ENCODE assay signal across 1 cellular context in the genomic region with DNA sequence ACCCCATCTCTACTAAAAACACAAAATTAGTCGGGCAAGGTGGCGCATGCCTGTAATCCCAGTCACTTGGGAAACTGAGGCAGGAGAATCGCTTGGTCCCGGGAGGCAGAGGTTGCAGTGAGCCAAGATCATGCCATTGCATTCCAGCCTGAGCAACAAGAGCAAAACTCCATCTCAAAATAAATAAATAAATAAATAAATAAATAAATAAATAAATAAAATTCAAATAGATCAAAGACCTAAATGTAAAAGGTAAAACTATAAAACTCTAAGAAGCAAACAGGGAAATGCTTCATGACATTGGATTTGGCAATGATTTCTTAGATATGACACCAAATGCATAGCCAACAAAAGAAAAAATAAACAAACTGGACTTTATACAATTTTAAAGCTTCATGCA.
TF ChIP-seq lines count a peak whose summit lies in the region.

No MANE protein-coding gene starts in this region.

TF ChIP-seq in HEK293, 187 proteins besides CTCF, POLR2A, EP300 and RAD21 (continued from another document):
- TF ChIP-seq, protein P1, sequence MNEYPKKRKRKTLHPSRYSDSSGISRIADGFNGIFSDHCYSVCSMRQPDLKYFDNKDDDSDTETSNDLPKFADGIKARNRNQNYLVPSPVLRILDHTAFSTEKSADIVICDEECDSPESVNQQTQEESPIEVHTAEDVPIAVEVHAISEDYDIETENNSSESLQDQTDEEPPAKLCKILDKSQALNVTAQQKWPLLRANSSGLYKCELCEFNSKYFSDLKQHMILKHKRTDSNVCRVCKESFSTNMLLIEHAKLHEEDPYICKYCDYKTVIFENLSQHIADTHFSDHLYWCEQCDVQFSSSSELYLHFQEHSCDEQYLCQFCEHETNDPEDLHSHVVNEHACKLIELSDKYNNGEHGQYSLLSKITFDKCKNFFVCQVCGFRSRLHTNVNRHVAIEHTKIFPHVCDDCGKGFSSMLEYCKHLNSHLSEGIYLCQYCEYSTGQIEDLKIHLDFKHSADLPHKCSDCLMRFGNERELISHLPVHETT (tag by site-specific recombination; IDR thresholded peaks at IDR 0.05) = 0 out of 2 replicates have a peak, but pooled peaks have one; percentile 48
- peak; percentile 81 for TF ChIP-seq ZNF664 (tag by site-specific recombination; IDR thresholded peaks at IDR 0.05)
- peak; percentile 83 for TF ChIP-seq ZNF510 (tag by site-specific recombination; IDR thresholded peaks at IDR 0.05; ENCODE audit: insufficient replicate concordance)
- TF ChIP-seq, protein P2, sequence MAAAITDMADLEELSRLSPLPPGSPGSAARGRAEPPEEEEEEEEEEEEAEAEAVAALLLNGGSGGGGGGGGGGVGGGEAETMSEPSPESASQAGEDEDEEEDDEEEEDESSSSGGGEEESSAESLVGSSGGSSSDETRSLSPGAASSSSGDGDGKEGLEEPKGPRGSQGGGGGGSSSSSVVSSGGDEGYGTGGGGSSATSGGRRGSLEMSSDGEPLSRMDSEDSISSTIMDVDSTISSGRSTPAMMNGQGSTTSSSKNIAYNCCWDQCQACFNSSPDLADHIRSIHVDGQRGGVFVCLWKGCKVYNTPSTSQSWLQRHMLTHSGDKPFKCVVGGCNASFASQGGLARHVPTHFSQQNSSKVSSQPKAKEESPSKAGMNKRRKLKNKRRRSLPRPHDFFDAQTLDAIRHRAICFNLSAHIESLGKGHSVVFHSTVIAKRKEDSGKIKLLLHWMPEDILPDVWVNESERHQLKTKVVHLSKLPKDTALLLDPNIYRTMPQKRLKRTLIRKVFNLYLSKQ (tag by site-specific recombination; IDR thresholded peaks at IDR 0.05; ENCODE audit: borderline replicate concordance) = peak; percentile 87; the same call in 1 of the 2 replicates
- TF ChIP-seq ZFP37 (tag by site-specific recombination; IDR thresholded peaks at IDR 0.05) = peak; percentile 63; the same call in 1 of the 2 replicates
- peak; percentile 77; the same call in 1 of the 2 replicates for TF ChIP-seq ZNF202 (tag by site-specific recombination; IDR thresholded peaks at IDR 0.05; ENCODE audit: borderline replicate concordance)
- TF ChIP-seq, protein P3, sequence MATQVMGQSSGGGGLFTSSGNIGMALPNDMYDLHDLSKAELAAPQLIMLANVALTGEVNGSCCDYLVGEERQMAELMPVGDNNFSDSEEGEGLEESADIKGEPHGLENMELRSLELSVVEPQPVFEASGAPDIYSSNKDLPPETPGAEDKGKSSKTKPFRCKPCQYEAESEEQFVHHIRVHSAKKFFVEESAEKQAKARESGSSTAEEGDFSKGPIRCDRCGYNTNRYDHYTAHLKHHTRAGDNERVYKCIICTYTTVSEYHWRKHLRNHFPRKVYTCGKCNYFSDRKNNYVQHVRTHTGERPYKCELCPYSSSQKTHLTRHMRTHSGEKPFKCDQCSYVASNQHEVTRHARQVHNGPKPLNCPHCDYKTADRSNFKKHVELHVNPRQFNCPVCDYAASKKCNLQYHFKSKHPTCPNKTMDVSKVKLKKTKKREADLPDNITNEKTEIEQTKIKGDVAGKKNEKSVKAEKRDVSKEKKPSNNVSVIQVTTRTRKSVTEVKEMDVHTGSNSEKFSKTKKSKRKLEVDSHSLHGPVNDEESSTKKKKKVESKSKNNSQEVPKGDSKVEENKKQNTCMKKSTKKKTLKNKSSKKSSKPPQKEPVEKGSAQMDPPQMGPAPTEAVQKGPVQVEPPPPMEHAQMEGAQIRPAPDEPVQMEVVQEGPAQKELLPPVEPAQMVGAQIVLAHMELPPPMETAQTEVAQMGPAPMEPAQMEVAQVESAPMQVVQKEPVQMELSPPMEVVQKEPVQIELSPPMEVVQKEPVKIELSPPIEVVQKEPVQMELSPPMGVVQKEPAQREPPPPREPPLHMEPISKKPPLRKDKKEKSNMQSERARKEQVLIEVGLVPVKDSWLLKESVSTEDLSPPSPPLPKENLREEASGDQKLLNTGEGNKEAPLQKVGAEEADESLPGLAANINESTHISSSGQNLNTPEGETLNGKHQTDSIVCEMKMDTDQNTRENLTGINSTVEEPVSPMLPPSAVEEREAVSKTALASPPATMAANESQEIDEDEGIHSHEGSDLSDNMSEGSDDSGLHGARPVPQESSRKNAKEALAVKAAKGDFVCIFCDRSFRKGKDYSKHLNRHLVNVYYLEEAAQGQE (tag by site-specific recombination; IDR thresholded peaks at IDR 0.05) = peak; percentile 74
- TF ChIP-seq ZBTB21 (tag by site-specific recombination; IDR thresholded peaks at IDR 0.05) = peak; percentile 62; the same call in 1 of the 2 replicates
- 0 out of 2 replicates have a peak, but pooled peaks have one; percentile 35 for TF ChIP-seq OVOL3 (tag by site-specific recombination; IDR thresholded peaks at IDR 0.05)
- TF ChIP-seq ZNF791 (tag by site-specific recombination; IDR thresholded peaks at IDR 0.05) = 0 out of 2 replicates have a peak, but pooled peaks have one; percentile 33
- peak; percentile 94 for TF ChIP-seq ZNF555 (tag by site-specific recombination; conservative IDR thresholded peaks at IDR 0.05)
- TF ChIP-seq ZNF138 (tag by site-specific recombination; IDR thresholded peaks at IDR 0.05; ENCODE audit: borderline replicate concordance) = 0 out of 2 replicates have a peak, but pooled peaks have one; percentile 32
- peak; percentile 54 for TF ChIP-seq ZNF629 (tag by site-specific recombination; IDR thresholded peaks at IDR 0.05)
- TF ChIP-seq ZNF394 (tag by site-specific recombination; IDR thresholded peaks at IDR 0.05; ENCODE audit: borderline replicate concordance) = peak; percentile 96
- TF ChIP-seq ZNF558 (tag by site-specific recombination; IDR thresholded peaks at IDR 0.05) = peak; percentile 89
- TF ChIP-seq ZNF341 (tag by site-specific recombination; IDR thresholded peaks at IDR 0.05; ENCODE audit: low read depth) = peak; percentile 28; the same call in 1 of the 2 replicates
- TF ChIP-seq, protein P4, sequence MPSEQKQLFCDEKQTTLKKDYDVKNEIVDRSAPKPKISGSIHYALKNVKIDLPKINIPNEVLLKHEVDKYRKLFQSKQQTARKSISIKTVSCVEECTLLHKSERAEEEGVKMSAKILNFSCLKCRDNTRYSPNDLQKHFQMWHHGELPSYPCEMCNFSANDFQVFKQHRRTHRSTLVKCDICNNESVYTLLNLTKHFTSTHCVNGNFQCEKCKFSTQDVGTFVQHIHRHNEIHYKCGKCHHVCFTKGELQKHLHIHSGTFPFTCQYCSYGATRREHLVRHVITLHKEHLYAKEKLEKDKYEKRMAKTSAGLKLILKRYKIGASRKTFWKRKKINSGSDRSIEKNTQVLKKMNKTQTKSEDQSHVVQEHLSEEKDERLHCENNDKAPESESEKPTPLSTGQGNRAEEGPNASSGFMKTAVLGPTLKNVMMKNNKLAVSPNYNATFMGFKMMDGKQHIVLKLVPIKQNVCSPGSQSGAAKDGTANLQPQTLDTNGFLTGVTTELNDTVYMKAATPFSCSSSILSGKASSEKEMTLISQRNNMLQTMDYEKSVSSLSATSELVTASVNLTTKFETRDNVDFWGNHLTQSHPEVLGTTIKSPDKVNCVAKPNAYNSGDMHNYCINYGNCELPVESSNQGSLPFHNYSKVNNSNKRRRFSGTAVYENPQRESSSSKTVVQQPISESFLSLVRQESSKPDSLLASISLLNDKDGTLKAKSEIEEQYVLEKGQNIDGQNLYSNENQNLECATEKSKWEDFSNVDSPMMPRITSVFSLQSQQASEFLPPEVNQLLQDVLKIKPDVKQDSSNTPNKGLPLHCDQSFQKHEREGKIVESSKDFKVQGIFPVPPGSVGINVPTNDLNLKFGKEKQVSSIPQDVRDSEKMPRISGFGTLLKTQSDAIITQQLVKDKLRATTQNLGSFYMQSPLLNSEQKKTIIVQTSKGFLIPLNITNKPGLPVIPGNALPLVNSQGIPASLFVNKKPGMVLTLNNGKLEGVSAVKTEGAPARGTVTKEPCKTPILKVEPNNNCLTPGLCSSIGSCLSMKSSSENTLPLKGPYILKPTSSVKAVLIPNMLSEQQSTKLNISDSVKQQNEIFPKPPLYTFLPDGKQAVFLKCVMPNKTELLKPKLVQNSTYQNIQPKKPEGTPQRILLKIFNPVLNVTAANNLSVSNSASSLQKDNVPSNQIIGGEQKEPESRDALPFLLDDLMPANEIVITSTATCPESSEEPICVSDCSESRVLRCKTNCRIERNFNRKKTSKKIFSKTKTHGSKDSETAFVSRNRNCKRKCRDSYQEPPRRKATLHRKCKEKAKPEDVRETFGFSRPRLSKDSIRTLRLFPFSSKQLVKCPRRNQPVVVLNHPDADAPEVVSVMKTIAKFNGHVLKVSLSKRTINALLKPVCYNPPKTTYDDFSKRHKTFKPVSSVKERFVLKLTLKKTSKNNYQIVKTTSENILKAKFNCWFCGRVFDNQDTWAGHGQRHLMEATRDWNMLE (tag by site-specific recombination; conservative IDR thresholded peaks at IDR 0.05; ENCODE audit: low read depth) = peak; percentile 93
- 0 out of 2 replicates have a peak, but pooled peaks have one; percentile 77 for TF ChIP-seq ZNF354C (tag by site-specific recombination; IDR thresholded peaks at IDR 0.05; ENCODE audit: borderline replicate concordance, low read depth)
- TF ChIP-seq ZNF426 (tag by site-specific recombination; IDR thresholded peaks at IDR 0.05) = peak; percentile 94
- peak; percentile 82; the same call in 1 of the 2 replicates for TF ChIP-seq ZNF560 (tag by site-specific recombination; IDR thresholded peaks at IDR 0.05; ENCODE audit: borderline replicate concordance)
- 0 out of 2 replicates have a peak, but pooled peaks have one; percentile 59 for TF ChIP-seq ZNF501 (tag by site-specific recombination; IDR thresholded peaks at IDR 0.05)
- 0 out of 2 replicates have a peak, but pooled peaks have one; percentile 23 for TF ChIP-seq ZNF404 (tag by site-specific recombination; IDR thresholded peaks at IDR 0.05)
- TF ChIP-seq ZBTB8A (tag by site-specific recombination; IDR thresholded peaks at IDR 0.05) = peak; percentile 79
- peak; percentile 68; the same call in 1 of the 2 replicates for TF ChIP-seq ZNF292 (tag by site-specific recombination; IDR thresholded peaks at IDR 0.05; ENCODE audit: borderline replicate concordance, low read depth)
- peak; percentile 82 for TF ChIP-seq ZNF623 (tag by site-specific recombination; IDR thresholded peaks at IDR 0.05)
- TF ChIP-seq ZNF266 (tag by site-specific recombination; IDR thresholded peaks at IDR 0.05; ENCODE audit: low read depth) = peak; percentile 93
- 0 out of 2 replicates have a peak, but pooled peaks have one; percentile 13 for TF ChIP-seq ZNF530 (tag by site-specific recombination; IDR thresholded peaks at IDR 0.05; ENCODE audit: low read depth)
- TF ChIP-seq ZNF140 (tag by site-specific recombination; IDR thresholded peaks at IDR 0.05) = peak; percentile 81; the same call in 1 of the 2 replicates
- TF ChIP-seq GLI2 (tag by site-specific recombination; IDR thresholded peaks at IDR 0.05; ENCODE audit: borderline replicate concordance, low read depth) = peak; percentile 58; the same call in 1 of the 2 replicates
- 0 out of 2 replicates have a peak, but pooled peaks have one; percentile 35 for TF ChIP-seq KLF7 (tag by site-specific recombination; IDR thresholded peaks at IDR 0.05; ENCODE audit: borderline replicate concordance)
- TF ChIP-seq ZNF223 (tag by site-specific recombination; IDR thresholded peaks at IDR 0.05) = 0 out of 2 replicates have a peak, but pooled peaks have one; percentile 49
- peak; percentile 86 for TF ChIP-seq ZNF433 (tag by site-specific recombination; IDR thresholded peaks at IDR 0.05; ENCODE audit: low read depth)
- peak; percentile 36 for TF ChIP-seq ZNF654 (tag by site-specific recombination; IDR thresholded peaks at IDR 0.05; ENCODE audit: low read depth)
